Comparison of ENCODE assay signal across 13 cellular contexts in genomic region chr3:53084310-53085001, GRCh38. TPM values are rescaled to one million over a fixed set of nuclear protein-coding genes. Genes with fewer than 3 reads are reported as not detected.
DNase-seq lines count a peak whose midpoint lies in the region; ATAC-seq and TF ChIP-seq lines count a peak whose summit lies in the region.
"Had no signal": no experiment of that assay in that cellular context is flagged by ENCODE, and none has a peak within 500 bp of the region (broad histone marks: within the 10 kb centered on the region; RNA-seq: fewer than 3 reads in every experiment).

No MANE protein-coding gene starts in this region.

- ATAC-seq in right lobe of liver: peak; percentile 64 to 81 (median 73)
- ATAC-seq in GM19452 (IDR thresholded peaks at IDR 0.05; ENCODE audit: unreplicated experiment): no peak
- no peak for ATAC-seq in upper lobe of left lung (ENCODE audit: low FRiP score in 2 of 2)
- ATAC-seq in HG02678 (IDR thresholded peaks at IDR 0.05; ENCODE audit: unreplicated experiment): no peak
- ATAC-seq in stimulated activated memory B cell treated with anti-CD40 and anti-IgM and Interleukin-4, amounts not matched to agents 10 μg/mL and 1 μg/mL and 100 μg/mL, for 72 hours: no peak
- ATAC-seq: GM12878 had no signal

- H3K4me1 ChIP-seq in right lobe of liver (peaks cover 0 to 20% (median 5%) of the 10 kb centered on the region in 4 donors), upper lobe of left lung (no peaks in the 10 kb centered on the region)
- H3K4me1 ChIP-seq: colonic mucosa had no signal

- peak overlapping the region in 2 of 3 donors; percentile 11 to 46 for H3K27ac Mint-ChIP-seq in IgD-negative memory B cell
- H3K27ac Mint-ChIP-seq in chondrocyte (ENCODE audit: unreplicated experiment): no peak overlapping the region
- no peak overlapping the region for H3K27ac Mint-ChIP-seq in stimulated activated memory B cell treated with anti-CD40 and anti-IgM and Interleukin-4, amounts not matched to agents 10 μg/mL and 1 μg/mL and 100 μg/mL, for 72 hours

- TF ChIP-seq EP300 in upper lobe of left lung (IDR thresholded peaks at IDR 0.05): no peak

- no peaks in the 10 kb centered on the region for H3K27me3 ChIP-seq in right lobe of liver
- no peaks in the 10 kb centered on the region for H3K27me3 ChIP-seq in upper lobe of left lung
- H3K27me3 ChIP-seq: colonic mucosa had no signal

- TF ChIP-seq CTCF in chondrocyte (IDR thresholded peaks at IDR 0.05): no peak
- no peak for TF ChIP-seq CTCF in right lobe of liver (IDR thresholded peaks at IDR 0.05)
- TF ChIP-seq CTCF in upper lobe of left lung (IDR thresholded peaks at IDR 0.05): no peak

- no peaks in the 10 kb centered on the region for H3K36me3 ChIP-seq in right lobe of liver
- H3K36me3 ChIP-seq in upper lobe of left lung: peaks cover 0 to 19% (median 6%) of the 10 kb centered on the region in 4 donors
- H3K36me3 ChIP-seq: colonic mucosa had no signal

- H3K27me3 Mint-ChIP-seq in IgD-negative memory B cell (no peaks in the 10 kb centered on the region), chondrocyte (ENCODE audit: low read depth) (no peaks in the 10 kb centered on the region)
- H3K27me3 Mint-ChIP-seq in stimulated activated memory B cell treated with anti-CD40 and anti-IgM and Interleukin-4, amounts not matched to agents 10 μg/mL and 1 μg/mL and 100 μg/mL, for 72 hours: no peaks in the 10 kb centered on the region

- 68% methylated on average over 7 of the region's 12 CpGs for WGBS in right lobe of liver (ENCODE audit: insufficient coverage, low coverage, low lambda C conversion rate, missing lambda C conversion rate)
- 83 to 86% methylated on average over 11 to 12 of the region's 12 CpGs for WGBS in upper lobe of left lung, 2 donors

- H3K9me3 ChIP-seq in right lobe of liver: no peaks in the 10 kb centered on the region
- H3K9me3 ChIP-seq in upper lobe of left lung: no peaks in the 10 kb centered on the region
- H3K9me3 ChIP-seq: colonic mucosa had no signal

- H3K4me3 Mint-ChIP-seq in IgD-negative memory B cell: no peak overlapping the region
- no peak overlapping the region for H3K4me3 Mint-ChIP-seq in chondrocyte (ENCODE audit: unreplicated experiment)
- no peak overlapping the region for H3K4me3 Mint-ChIP-seq in stimulated activated memory B cell treated with anti-CD40 and anti-IgM and Interleukin-4, amounts not matched to agents 10 μg/mL and 1 μg/mL and 100 μg/mL, for 72 hours

- TF ChIP-seq POLR2A in right lobe of liver (IDR thresholded peaks at IDR 0.05): no peak
- TF ChIP-seq POLR2A in upper lobe of left lung (IDR thresholded peaks at IDR 0.05): no peak

- DNase-seq in Ammon's horn (ENCODE audit: low spot score) (peak; percentile 54), chondrocyte (ENCODE audit: low spot score) (peak; percentile 58), right lobe of liver (no peak), upper lobe of left lung (no peak)
- DNase-seq: colonic mucosa; NCI-H82; stimulated activated CD4-positive, alpha-beta T cell treated with anti-CD3 and anti-CD28 coated beads, Interleukin-2, amount 100 ng/mL, for 48 hours; T-helper 1 cell had no signal

- intact Hi-C loops in right lobe of liver (cut with DNase I): no loop called here

- H3K4me3 ChIP-seq in right lobe of liver (no peak overlapping the region), upper lobe of left lung (no peak overlapping the region)
- H3K4me3 ChIP-seq: colonic mucosa, GM12878 had no signal

- H3K36me3 Mint-ChIP-seq in IgD-negative memory B cell: peaks cover 1% of the 10 kb centered on the region
- no peaks in the 10 kb centered on the region for H3K36me3 Mint-ChIP-seq in chondrocyte (ENCODE audit: low read depth)
- H3K36me3 Mint-ChIP-seq in stimulated activated memory B cell treated with anti-CD40 and anti-IgM and Interleukin-4, amounts not matched to agents 10 μg/mL and 1 μg/mL and 100 μg/mL, for 72 hours: peaks cover 22% of the 10 kb centered on the region

- peaks cover 0 to 2% (median 0%) of the 10 kb centered on the region in 3 donors for H3K4me1 Mint-ChIP-seq in IgD-negative memory B cell
- peaks cover 14% of the 10 kb centered on the region for H3K4me1 Mint-ChIP-seq in chondrocyte (ENCODE audit: low read depth)
- no peaks in the 10 kb centered on the region for H3K4me1 Mint-ChIP-seq in stimulated activated memory B cell treated with anti-CD40 and anti-IgM and Interleukin-4, amounts not matched to agents 10 μg/mL and 1 μg/mL and 100 μg/mL, for 72 hours

- H3K9me3 Mint-ChIP-seq in IgD-negative memory B cell (no peaks in the 10 kb centered on the region), chondrocyte (ENCODE audit: low read depth) (no peaks in the 10 kb centered on the region)
- H3K9me3 Mint-ChIP-seq in stimulated activated memory B cell treated with anti-CD40 and anti-IgM and Interleukin-4, amounts not matched to agents 10 μg/mL and 1 μg/mL and 100 μg/mL, for 72 hours: no peaks in the 10 kb centered on the region

- H3K27ac ChIP-seq in right lobe of liver (peak overlapping the region in 2 of 3 donors; percentile 15 to 65), upper lobe of left lung (no peak overlapping the region)
- H3K27ac ChIP-seq: colonic mucosa had no signal

RNA-seq across cellular contexts. Expression of gene SFMBT1, which starts 38.6 kb away (rescaled TPM):
- 17.8 TPM for polyA plus RNA-seq in IgD-negative memory B cell
- total RNA-seq in chondrocyte: 8.4 to 9.0 TPM (median 8.4 TPM) in 3 replicates
- 10 to 100 TPM in 4 of 6 experiments, 1 to 10 TPM in 2; 9.2 to 14.0 (median 10.7) TPM for total RNA-seq in right lobe of liver
- total RNA-seq in upper lobe of left lung: 10 to 100 TPM; 12.8 to 69.9 (median 32.9) TPM

RNA-seq across cellular contexts. Expression of gene RFT1, which starts 45.8 kb away (rescaled TPM):
- polyA plus RNA-seq in IgD-negative memory B cell: 17.4 TPM
- 13.9 to 19.3 TPM (median 14.8 TPM) in 3 replicates for total RNA-seq in chondrocyte
- 10 to 100 TPM in 4 of 6 experiments, 1 to 10 TPM in 2; 9.3 to 12.4 (median 10.4) TPM for total RNA-seq in right lobe of liver
- 10 to 100 TPM in 4 of 6 donors, 1 to 10 TPM in 2; 5.1 to 19.9 (median 12.8) TPM for total RNA-seq in upper lobe of left lung

Comparison
In these comparisons a context has a peak if more than half of its experiments do, and no peak if none do; other contexts are left out.
1. DNase-seq: peak in Ammon's horn (single experiment) and chondrocyte (single experiment); none in right lobe of liver (0 of 3) and upper lobe of left lung (0 of 2).
2. H3K27ac Mint-ChIP-seq: peak in IgD-negative memory B cell (2 of 3); none in chondrocyte (single experiment) and stimulated activated memory B cell treated with anti-CD40 and anti-IgM and Interleukin-4, amounts not matched to agents 10 μg/mL and 1 μg/mL and 100 μg/mL, for 72 hours (single experiment).
3. ATAC-seq: peak in right lobe of liver (4 of 4); none in GM19452 (single experiment), upper lobe of left lung (0 of 2), HG02678 (single experiment) and stimulated activated memory B cell treated with anti-CD40 and anti-IgM and Interleukin-4, amounts not matched to agents 10 μg/mL and 1 μg/mL and 100 μg/mL, for 72 hours (single experiment).
4. H3K27ac ChIP-seq: peak in right lobe of liver (2 of 3); none in upper lobe of left lung (0 of 4).